Comparison of ENCODE assay signal across 1 cellular context in the genomic region with DNA sequence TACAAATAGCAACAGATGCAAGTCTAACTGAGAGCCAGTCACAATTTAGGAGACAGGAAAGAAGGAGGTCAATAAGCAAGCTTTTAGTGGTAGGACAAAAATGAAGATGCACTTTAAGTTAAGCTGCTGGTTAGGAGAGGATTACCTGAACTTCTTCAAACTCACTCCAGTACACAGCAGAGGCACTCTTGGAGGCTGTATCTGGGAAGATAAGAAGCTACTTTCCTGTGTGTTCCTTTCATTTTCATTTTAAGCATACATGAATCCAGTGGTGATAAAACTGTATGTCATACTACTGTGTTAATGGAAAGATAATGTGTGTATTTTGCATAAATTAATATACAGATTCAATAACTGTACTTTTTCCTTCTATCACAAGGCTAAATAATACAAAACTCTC.
TF ChIP-seq lines count a peak whose summit lies in the region.

No MANE protein-coding gene starts in this region.

TF ChIP-seq in K562, 482 proteins besides CTCF, POLR2A, EP300 and RAD21:
- TF ChIP-seq NCOR1 (IDR thresholded peaks at IDR 0.05) (no peak), TCF3 (CRISPR knock-in tag; IDR thresholded peaks at IDR 0.05) (0 out of 2 replicates have a peak, but pooled peaks have one; percentile 18), HMBOX1 (IDR thresholded peaks at IDR 0.05) (peak; percentile 72)
TF ChIP-seq in K562: peak in this region for 2.
